In genomic region chr19:48455908-48456562, GRCh38 we compare ENCODE assay signal across 29 cellular contexts. TPM values are rescaled to one million over a fixed set of nuclear protein-coding genes. Genes with fewer than 3 reads are reported as not detected.
"Had no signal": no experiment of that assay in that cellular context is flagged by ENCODE, and none has a peak within 500 bp of the region (broad histone marks: within the 10 kb centered on the region; RNA-seq: fewer than 3 reads in every experiment).

No MANE protein-coding gene starts in this region.

- H3K36me3 ChIP-seq: uterus had no signal

- H3K9me3 Mint-ChIP-seq: activated naive CD4-positive, alpha-beta T cell treated with anti-CD3 and anti-CD28 coated beads, Interleukin-2, amount 50 U/mL, for 24 hours; activated naive CD8-positive, alpha-beta T cell treated with anti-CD3 and anti-CD28 coated beads, Interleukin-2, amount 50 U/mL, for 24 hours; activated T-cell treated with anti-CD3 and anti-CD28 coated beads, Interleukin-2, amount 50 U/mL, for 24 hours; effector memory CD8-positive, alpha-beta T cell; nephron had no signal

- H3K4me3 Mint-ChIP-seq: activated naive CD4-positive, alpha-beta T cell treated with anti-CD3 and anti-CD28 coated beads, Interleukin-2, amount 50 U/mL, for 24 hours; activated naive CD8-positive, alpha-beta T cell treated with anti-CD3 and anti-CD28 coated beads, Interleukin-2, amount 50 U/mL, for 24 hours; activated T-cell treated with anti-CD3 and anti-CD28 coated beads, Interleukin-2, amount 50 U/mL, for 24 hours; effector memory CD8-positive, alpha-beta T cell; nephron had no signal

- H3K4me1 Mint-ChIP-seq: nephron had no signal

- H3K27me3 ChIP-seq: gastrocnemius medialis, left lung, neutrophil, pancreas, testis, uterus had no signal

- DNase-seq: activated CD4-positive, alpha-beta T cell treated with anti-CD3 and anti-CD28 coated beads for 4 hours; activated CD4-positive, alpha-beta T cell treated with anti-CD3 and anti-CD28 coated beads, Interleukin-2, amount 50 U/mL, for 4 hours; activated CD8-positive, alpha-beta memory T cell treated with anti-CD3 and anti-CD28 coated beads, Interleukin-2, amount 50 U/mL, for 4 hours; activated naive CD8-positive, alpha-beta T cell treated with anti-CD3 and anti-CD28 coated beads, Interleukin-2, amount 50 U/mL, for 24 hours; activated T-cell treated with anti-CD3 and anti-CD28 coated beads, Interleukin-2, amount 50 U/mL, for 24 hours; cortex of kidney; effector memory CD8-positive, alpha-beta T cell; gastrocnemius medialis; glutamatergic neuron; mesendoderm; mucosa of descending colon; retina; stimulated activated CD4-positive, alpha-beta T cell treated with anti-CD3 and anti-CD28 coated beads, Interleukin-2, amount 100 ng/mL, for 24 hours; stimulated activated naive CD8-positive, alpha-beta T cell treated with anti-CD3 and anti-CD28 coated beads, Interleukin-15, Interleukin-2, amounts not matched to agents 100 U/mL and 50 U/mL, for 24 hours; T-helper 9 cell; testis; trophoblast cell; uterus had no signal

- H3K9me3 ChIP-seq: gastrocnemius medialis, left lung, mucosa of descending colon, neutrophil, pancreas, prostate gland, testis, uterus had no signal

- H3K27ac ChIP-seq: gastrocnemius medialis, left lung, neutrophil, pancreas, prostate gland, testis, uterus, VCaP had no signal

- ATAC-seq: activated naive CD8-positive, alpha-beta T cell treated with anti-CD3 and anti-CD28 coated beads, Interleukin-2, amount 50 U/mL, for 24 hours; effector memory CD8-positive, alpha-beta T cell; gastrocnemius medialis; left lung; mucosa of descending colon; pancreas; stimulated activated naive CD8-positive, alpha-beta T cell treated with anti-CD3 and anti-CD28 coated beads, Interleukin-15, Interleukin-2, amounts not matched to agents 100 U/mL and 50 U/mL, for 24 hours had no signal

- H3K4me3 ChIP-seq: gastrocnemius medialis, left lung, lung, mucosa of descending colon, pancreas, prostate gland, smooth muscle cell, testis, uterus had no signal

- H3K4me2 ChIP-seq: smooth muscle cell had no signal

- H3K27me3 Mint-ChIP-seq: activated naive CD4-positive, alpha-beta T cell treated with anti-CD3 and anti-CD28 coated beads, Interleukin-2, amount 50 U/mL, for 24 hours; activated naive CD8-positive, alpha-beta T cell treated with anti-CD3 and anti-CD28 coated beads, Interleukin-2, amount 50 U/mL, for 24 hours; activated T-cell treated with anti-CD3 and anti-CD28 coated beads, Interleukin-2, amount 50 U/mL, for 24 hours; effector memory CD8-positive, alpha-beta T cell had no signal

- H3K4me1 ChIP-seq: left lung, pancreas, prostate gland, testis, uterus had no signal

- H3K27ac Mint-ChIP-seq: activated naive CD4-positive, alpha-beta T cell treated with anti-CD3 and anti-CD28 coated beads, Interleukin-2, amount 50 U/mL, for 24 hours; activated naive CD8-positive, alpha-beta T cell treated with anti-CD3 and anti-CD28 coated beads, Interleukin-2, amount 50 U/mL, for 24 hours; activated T-cell treated with anti-CD3 and anti-CD28 coated beads, Interleukin-2, amount 50 U/mL, for 24 hours; effector memory CD8-positive, alpha-beta T cell; nephron had no signal

- FAIRE-seq: islet of Langerhans, pancreas, TTC549 had no signal

RNA-seq across cellular contexts. Expression of gene LMTK3, which starts 55.6 kb away (rescaled TPM):
- total RNA-seq: gastrocnemius medialis had no signal
